8 cellular contexts compared by ENCODE assay signal in genomic region chr12:110741795-110742717, GRCh38. TPM values are rescaled to one million over a fixed set of nuclear protein-coding genes. Genes with fewer than 3 reads are reported as not detected.
DNase-seq lines count a peak whose midpoint lies in the region; ATAC-seq and TF ChIP-seq lines count a peak whose summit lies in the region.

No MANE protein-coding gene starts in this region.

- no CpG with 5 or more reads among the region's 53 CpGs for WGBS in H9 (ENCODE audit: extremely low coverage, insufficient read length, low lambda C conversion rate)
- 1% methylated on average over 36 of the region's 53 CpGs for WGBS in esophagus muscularis mucosa

- H3K27ac ChIP-seq in H9 (ENCODE audit: insufficient read length, low read depth, low read length) (no peak overlapping the region), esophagus muscularis mucosa (replicated peaks in 1 of 4) (peak overlapping the region; percentile 89 to 96 (median 94))
- peak overlapping the region; percentile 79 for H3K27ac ChIP-seq in naive thymus-derived CD4-positive, alpha-beta T cell (ENCODE audit: low read depth, low read length)

- peak overlapping the region; percentile 84 for H3K18ac ChIP-seq in H9 (ENCODE audit: insufficient read length, low read depth, low read length)

- DNase-seq in H9 (no peak), NB4 (ENCODE audit: low read depth) (peak; percentile 83), esophagus muscularis mucosa (ENCODE audit: extremely low spot score) (no peak)
- DNase-seq in activated CD4-positive, alpha-beta T cell treated with anti-CD3 and anti-CD28 coated beads for 48 hours, result peak; percentile 24
- DNase-seq in naive thymus-derived CD4-positive, alpha-beta T cell, result peak in 5 of 9 donors; percentile 11 to 18 (median 16)

- peaks cover 0 to 2% of the 10 kb centered on the region in 2 experiments; a peak in 1 of 5 replicates for H3K9me3 Mint-ChIP-seq in H9
- H3K9me3 Mint-ChIP-seq in naive thymus-derived CD4-positive, alpha-beta T cell, result no peaks in the 10 kb centered on the region

- H2AK5ac ChIP-seq in H9 (ENCODE audit: insufficient read length, low read length), result no peak overlapping the region

- CTCF ChIA-PET in naive thymus-derived CD4-positive, alpha-beta T cell (lab: Charles Lee), result interaction anchor here (0.5 to 1.1 kb wide), 2 partner anchors 104 to 273 kb away, joined by 3 to 7 read pairs; no protein-coding TSS in a partner anchor

- H2BK12ac ChIP-seq in H9 (ENCODE audit: insufficient read length, low read depth, low read length), result no peak overlapping the region

- no peak for TF ChIP-seq EP300 in esophagus muscularis mucosa (IDR thresholded peaks at IDR 0.05)

- H3K4me1 ChIP-seq in ES-I3 (ENCODE audit: insufficient read depth, low read length) (peaks cover 15% of the 10 kb centered on the region), H9 (ENCODE audit: insufficient read depth, low read length) (peaks cover 5% of the 10 kb centered on the region; the same call in 1 of the 2 replicates), esophagus muscularis mucosa (peaks cover 59 to 71% (median 66%) of the 10 kb centered on the region in 4 donors)
- peaks cover 24 to 27% of the 10 kb centered on the region in 2 donors for H3K4me1 ChIP-seq in naive thymus-derived CD4-positive, alpha-beta T cell (ENCODE audit: control insufficient read depth in 2 of 2, insufficient read depth in 2 of 2, low read length in 2 of 2)

- no peak overlapping the region for H3K4ac ChIP-seq in H9 (ENCODE audit: low read depth, low read length)

- H3K36me3 ChIP-seq in ES-I3 (ENCODE audit: insufficient read depth, low read length), result peaks cover 2% of the 10 kb centered on the region; the same call in 1 of the 2 replicates
- no peaks in the 10 kb centered on the region for H3K36me3 ChIP-seq in esophagus muscularis mucosa
- peaks cover 0 to 10% (median 0%) of the 10 kb centered on the region in 3 experiments for H3K36me3 ChIP-seq in naive thymus-derived CD4-positive, alpha-beta T cell (ENCODE audit: control insufficient read depth in 2 of 3, insufficient read depth in 3 of 3, low read length in 3 of 3)

- TF ChIP-seq POLR2A in NB4 (IDR thresholded peaks at IDR 0.05; ENCODE audit: extremely low read depth, insufficient read length) (no peak), esophagus muscularis mucosa (IDR thresholded peaks at IDR 0.05; ENCODE audit: low read depth) (no peak)

- H3K27me3 ChIP-seq in H9 (ENCODE audit: insufficient read depth, low read length) (no peaks in the 10 kb centered on the region), esophagus muscularis mucosa (no peaks in the 10 kb centered on the region)
- H3K27me3 ChIP-seq in naive thymus-derived CD4-positive, alpha-beta T cell (ENCODE audit: control insufficient read depth in 2 of 2, insufficient read depth in 2 of 2, low read length in 2 of 2), result no peaks in the 10 kb centered on the region

- TF ChIP-seq CTCF in H9 (conservative IDR thresholded peaks at IDR 0.05) (no peak), NB4 (IDR thresholded peaks at IDR 0.05; ENCODE audit: low read depth, low read length) (no peak), esophagus muscularis mucosa (IDR thresholded peaks at IDR 0.05) (no peak)

- H3K4me2 ChIP-seq in H9 (ENCODE audit: insufficient read depth, insufficient read length, low read length), result peak overlapping the region; percentile 91

- H2BK15ac ChIP-seq in H9 (ENCODE audit: low read depth, low read length), result no peak overlapping the region

- H3K9me3 ChIP-seq in ES-I3 (ENCODE audit: control insufficient read depth, insufficient read depth, low read length) (no peaks in the 10 kb centered on the region), H9 (ENCODE audit: control insufficient read depth, low read depth, low read length) (no peaks in the 10 kb centered on the region), esophagus muscularis mucosa (no peaks in the 10 kb centered on the region)
- no peaks in the 10 kb centered on the region for H3K9me3 ChIP-seq in naive thymus-derived CD4-positive, alpha-beta T cell (ENCODE audit: control insufficient read depth in 2 of 3, low read length in 3 of 3)

- H2BK20ac ChIP-seq in H9 (ENCODE audit: low read depth, low read length, poor library complexity, severe bottlenecking), result no peak overlapping the region

- no peak overlapping the region for H2AFZ ChIP-seq in H9 (ENCODE audit: low read length)

- peaks cover 49% of the 10 kb centered on the region for H3K79me2 ChIP-seq in H9 (ENCODE audit: insufficient read depth, low read length)

- peak overlapping the region; percentile 97 to 99 for H3K4me3 Mint-ChIP-seq in H9
- H3K4me3 Mint-ChIP-seq in naive thymus-derived CD4-positive, alpha-beta T cell, result peak overlapping the region; percentile 89 to 100 (median 99)

- no peak overlapping the region for H4K91ac ChIP-seq in H9 (ENCODE audit: insufficient read length, low read depth, low read length)

- H3K56ac ChIP-seq in H9 (ENCODE audit: insufficient read length, low read depth, low read length), result no peak overlapping the region

- no peak overlapping the region for H3T11ph ChIP-seq in H9 (ENCODE audit: low read length)

- no peaks in the 10 kb centered on the region for H3K27me3 Mint-ChIP-seq in H9 (ENCODE audit: low read depth)
- no peaks in the 10 kb centered on the region for H3K27me3 Mint-ChIP-seq in naive thymus-derived CD4-positive, alpha-beta T cell

- peaks cover 24% of the 10 kb centered on the region for H3K23me2 ChIP-seq in H9 (ENCODE audit: insufficient read length, low read depth, low read length, poor library complexity, severe bottlenecking)

- peaks cover 44 to 47% of the 10 kb centered on the region in 2 experiments for H3K4me1 Mint-ChIP-seq in H9
- H3K4me1 Mint-ChIP-seq in naive thymus-derived CD4-positive, alpha-beta T cell, result peaks cover 39 to 59% (median 51%) of the 10 kb centered on the region in 7 donors

- H3K36me3 Mint-ChIP-seq in H9 (ENCODE audit: insufficient read depth in 1 of 3, low read depth in 3 of 3), result peaks cover 14 to 29% (median 25%) of the 10 kb centered on the region in 3 experiments; a peak in 6 of 7 replicates
- peaks cover 0 to 19% (median 5%) of the 10 kb centered on the region in 5 donors for H3K36me3 Mint-ChIP-seq in naive thymus-derived CD4-positive, alpha-beta T cell

- H3K27ac Mint-ChIP-seq in H9, result peak overlapping the region; percentile 14 to 96 (median 93); a peak in 6 of 7 replicates
- peak overlapping the region; percentile 94 to 99 (median 97) for H3K27ac Mint-ChIP-seq in naive thymus-derived CD4-positive, alpha-beta T cell

- H3K23ac ChIP-seq in H9 (ENCODE audit: insufficient read length, low read depth, low read length), result peak overlapping the region; percentile 19

- H4K8ac ChIP-seq in H9 (replicated peaks; ENCODE audit: insufficient read length, low read depth, low read length), result no peak overlapping the region

- POLR2A ChIA-PET in naive thymus-derived CD4-positive, alpha-beta T cell (lab: Charles Lee), result interaction anchor here (0.6 to 1.9 kb wide), 9 partner anchors 9 to 241 kb away, joined by 3 to 6 read pairs (median 3); no protein-coding TSS in a partner anchor

- no peak for ATAC-seq in naive thymus-derived CD4-positive, alpha-beta T cell
- no peak for ATAC-seq in HG03469 (IDR thresholded peaks at IDR 0.05; ENCODE audit: unreplicated experiment)
- no peak for ATAC-seq in HG03025 (IDR thresholded peaks at IDR 0.05; ENCODE audit: low FRiP score, unreplicated experiment)

- H3K14ac ChIP-seq in H9 (ENCODE audit: insufficient read depth, low read length), result peak overlapping the region; percentile 95

- no peaks in the 10 kb centered on the region for H4K20me1 ChIP-seq in H9 (ENCODE audit: control insufficient read depth, insufficient read depth, insufficient read length)

- H2BK120ac ChIP-seq in H9 (ENCODE audit: low read depth, low read length, poor library complexity, severe bottlenecking), result no peak overlapping the region

- no peak overlapping the region for H4K5ac ChIP-seq in H9 (ENCODE audit: insufficient read length, low read depth, low read length)

- H3K9ac ChIP-seq in ES-I3 (ENCODE audit: low read depth, low read length) (peak overlapping the region; percentile 91), H9 (ENCODE audit: extremely low read depth, insufficient read length, low read length) (peak overlapping the region; percentile 99)

- intact Hi-C loops in esophagus muscularis mucosa (cut with DNase I), result loop anchor here (5.0 kb wide), 1 partner anchor 145 kb away; no protein-coding TSS in a partner anchor
- intact Hi-C loops in naive thymus-derived CD4-positive, alpha-beta T cell (cut with micrococcal nuclease), result loop anchor here (1.0 to 10.0 kb wide), 19 partner anchors 15 to 1170 kb away; partner anchors contain the start of genes ATP2A2 (in 2 of the 2), ATXN2 (in 2 of the 2), FAM216A (in 2 of the 2) and GPN3 (in 2 of the 2)

- H2BK5ac ChIP-seq in H9 (ENCODE audit: insufficient read length, low read length), result peak overlapping the region; percentile 45

- H3K79me1 ChIP-seq in H9 (ENCODE audit: insufficient read depth, low read depth, low read length, poor library complexity, severe bottlenecking), result no peaks in the 10 kb centered on the region

- H3K4me3 ChIP-seq in NB4 (ENCODE audit: low read depth, low read length) (peak overlapping the region; percentile 85), esophagus muscularis mucosa (peak overlapping the region; percentile 78 to 100 (median 95))
- H3K4me3 ChIP-seq in naive thymus-derived CD4-positive, alpha-beta T cell (ENCODE audit: low read length), result peak overlapping the region; percentile 68

RNA-seq across cellular contexts. Expression of gene PPP1CC, which starts 0.6 kb away (rescaled TPM):
- 286 and 290 TPM in 2 replicates for total RNA-seq in H9 (2021)
- 100 to 1,000 TPM in 3 of 4 donors, 10 to 100 TPM in 1; 92.2 to 120 (median 101) TPM for total RNA-seq in esophagus muscularis mucosa
- total RNA-seq in naive thymus-derived CD4-positive, alpha-beta T cell, result 100 to 1,000 TPM; 108 to 218 (median 145) TPM
- 100 to 1,000 TPM; 126 to 138 TPM for polyA plus RNA-seq in naive thymus-derived CD4-positive, alpha-beta T cell

RNA-seq across cellular contexts. Expression of gene HVCN1, which starts 53.1 kb away (rescaled TPM):
- 5.2 and 5.5 TPM in 2 replicates for total RNA-seq in H9 (2021)
- 1 to 10 TPM; 5.4 to 8.9 (median 7.1) TPM for total RNA-seq in esophagus muscularis mucosa
- 10 to 100 TPM in 4 of 5 experiments, 1 to 10 TPM in 1; 6.4 to 24.8 (median 11.7) TPM for total RNA-seq in naive thymus-derived CD4-positive, alpha-beta T cell
- 10 to 100 TPM; 15.2 to 25.3 TPM for polyA plus RNA-seq in naive thymus-derived CD4-positive, alpha-beta T cell

Comparison
In these comparisons a context has a peak if more than half of its experiments do, and no peak if none do; other contexts are left out.
1. DNase-seq: peak in NB4 (single experiment), activated CD4-positive, alpha-beta T cell treated with anti-CD3 and anti-CD28 coated beads for 48 hours (single experiment) and naive thymus-derived CD4-positive, alpha-beta T cell (5 of 9); none in H9 (single experiment) and esophagus muscularis mucosa (single experiment).
2. Peak in every context shown above with its lines, with median percentiles within 50 percentile points of each other: H3K4me3 ChIP-seq.